In genomic region chr19:7670150-7670784, GRCh38 we compare ENCODE assay signal across 2 cellular contexts.
TF ChIP-seq lines count a peak whose summit lies in the region.

No MANE protein-coding gene starts in this region.

TF ChIP-seq in A549, 52 proteins besides CTCF, POLR2A, EP300 and RAD21:
- TF ChIP-seq FOSL2 (IDR thresholded peaks at IDR 0.05) (no peak), FOSL2 (CRISPR knock-in tag; IDR thresholded peaks at IDR 0.05) (no peak), CBX2 (IDR thresholded peaks at IDR 0.05; ENCODE audit: borderline replicate concordance, low read depth) (no peak), POLR2AphosphoS2 (conservative IDR thresholded peaks at IDR 0.05; ENCODE audit: low read length) (no peak), HOXB5 (CRISPR knock-in tag; IDR thresholded peaks at IDR 0.05) (no peak), E2F6 (IDR thresholded peaks at IDR 0.05; ENCODE audit: borderline replicate concordance, low read depth) (no peak), HDAC2 (IDR thresholded peaks at IDR 0.05) (no peak), ELK1 (IDR thresholded peaks at IDR 0.05; ENCODE audit: low read depth, low read length) (no peak), RARB (CRISPR knock-in tag; IDR thresholded peaks at IDR 0.05) (no peak), JUN (IDR thresholded peaks at IDR 0.05) (no peak), HES2 (IDR thresholded peaks at IDR 0.05) (no peak), EHF (CRISPR knock-in tag; IDR thresholded peaks at IDR 0.05) (no peak), CBX8 (IDR thresholded peaks at IDR 0.05) (no peak), PHF8 (IDR thresholded peaks at IDR 0.05; ENCODE audit: borderline replicate concordance, low read depth) (no peak), MYC (IDR thresholded peaks at IDR 0.05; ENCODE audit: borderline replicate concordance, low read length) (no peak), PBX3 (IDR thresholded peaks at IDR 0.05) (no peak), KDM5A (IDR thresholded peaks at IDR 0.05) (no peak), EHMT2 (IDR thresholded peaks at IDR 0.05; ENCODE audit: low read depth) (no peak), MAX (IDR thresholded peaks at IDR 0.05) (no peak), FOXS1 (CRISPR knock-in tag; IDR thresholded peaks at IDR 0.05) (no peak)
TF ChIP-seq in A549: peak in this region for 0.

TF ChIP-seq in HepG2, 621 proteins besides CTCF, POLR2A, EP300 and RAD21:
- no peak for TF ChIP-seq MAFK (conservative IDR thresholded peaks at IDR 0.05 in 1 of 2, IDR thresholded peaks at IDR 0.05 in 1 of 2; ENCODE audit: low read length in 2 of 2)
- no peak for TF ChIP-seq GRHL1 (CRISPR knock-in tag; conservative IDR thresholded peaks at IDR 0.05)
- no peak for TF ChIP-seq ZNF326 (CRISPR knock-in tag; IDR thresholded peaks at IDR 0.05; ENCODE audit: borderline replicate concordance)
- 0 out of 2 replicates have a peak, but pooled peaks have one; percentile 23 for TF ChIP-seq MAX (IDR thresholded peaks at IDR 0.05)
- no peak for TF ChIP-seq CBX2 (IDR thresholded peaks at IDR 0.05; ENCODE audit: low read depth, low read length)
- TF ChIP-seq CBX2 (CRISPR knock-in tag; IDR thresholded peaks at IDR 0.05; ENCODE audit: low read depth) = no peak
- peak; percentile 38 for TF ChIP-seq ZNF687 (CRISPR knock-in tag; IDR thresholded peaks at IDR 0.05)
- TF ChIP-seq TSC22D2 (CRISPR knock-in tag; IDR thresholded peaks at IDR 0.05; ENCODE audit: borderline replicate concordance) = no peak
- TF ChIP-seq ZBTB14 (CRISPR knock-in tag; IDR thresholded peaks at IDR 0.05) = peak; percentile 67
- no peak for TF ChIP-seq CC2D1A (CRISPR knock-in tag; IDR thresholded peaks at IDR 0.05)
- no peak for TF ChIP-seq PHF21A (CRISPR knock-in tag; IDR thresholded peaks at IDR 0.05)
TF ChIP-seq in HepG2: peak in this region for 3.
